Comparison of ENCODE assay signal across 2 cellular contexts in the genomic region with DNA sequence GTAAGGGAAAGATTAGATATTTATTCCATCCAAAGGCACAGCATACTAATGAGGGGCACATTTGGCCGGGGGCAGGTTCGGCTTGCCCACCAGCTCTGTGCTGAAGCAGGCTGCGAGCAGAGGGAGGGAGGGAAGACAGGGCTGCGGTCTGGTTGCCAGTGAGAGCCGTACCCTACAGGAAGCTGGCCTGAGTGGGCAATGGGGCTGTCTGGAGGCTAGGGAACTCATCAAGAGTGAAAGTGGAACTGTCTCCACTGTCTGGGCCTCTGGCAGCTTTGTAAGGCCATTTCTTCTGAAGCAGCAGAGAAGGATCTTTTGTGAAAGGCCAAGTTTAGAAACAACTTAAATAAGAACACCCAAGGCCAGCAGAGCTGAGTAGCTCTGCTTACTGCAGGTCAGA.
TF ChIP-seq lines count a peak whose summit lies in the region.

No MANE protein-coding gene starts in this region.

TF ChIP-seq in HepG2, 621 proteins besides CTCF, POLR2A, EP300 and RAD21:
- TF ChIP-seq KLF15 (CRISPR knock-in tag; IDR thresholded peaks at IDR 0.05; ENCODE audit: borderline replicate concordance) (no peak), JDP2 (CRISPR knock-in tag; IDR thresholded peaks at IDR 0.05; ENCODE audit: borderline replicate concordance) (no peak), SOX13 (IDR thresholded peaks at IDR 0.05) (no peak), SOX13 (CRISPR knock-in tag; conservative IDR thresholded peaks at IDR 0.05 in 1 of 2, IDR thresholded peaks at IDR 0.05 in 1 of 2) (no peak), MIER2 (CRISPR knock-in tag; IDR thresholded peaks at IDR 0.05) (no peak), SCMH1 (CRISPR knock-in tag; IDR thresholded peaks at IDR 0.05; ENCODE audit: borderline replicate concordance) (no peak), SMAD9 (CRISPR knock-in tag; IDR thresholded peaks at IDR 0.05) (no peak), ZNF451 (CRISPR knock-in tag; IDR thresholded peaks at IDR 0.05) (no peak), JUND (CRISPR knock-in tag; IDR thresholded peaks at IDR 0.05) (no peak), NFRKB (IDR thresholded peaks at IDR 0.05) (no peak)
- TF ChIP-seq, protein P1, sequence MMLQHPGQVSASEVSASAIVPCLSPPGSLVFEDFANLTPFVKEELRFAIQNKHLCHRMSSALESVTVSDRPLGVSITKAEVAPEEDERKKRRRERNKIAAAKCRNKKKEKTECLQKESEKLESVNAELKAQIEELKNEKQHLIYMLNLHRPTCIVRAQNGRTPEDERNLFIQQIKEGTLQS (CRISPR knock-in tag; IDR thresholded peaks at IDR 0.05): no peak
- TF ChIP-seq, protein P2, sequence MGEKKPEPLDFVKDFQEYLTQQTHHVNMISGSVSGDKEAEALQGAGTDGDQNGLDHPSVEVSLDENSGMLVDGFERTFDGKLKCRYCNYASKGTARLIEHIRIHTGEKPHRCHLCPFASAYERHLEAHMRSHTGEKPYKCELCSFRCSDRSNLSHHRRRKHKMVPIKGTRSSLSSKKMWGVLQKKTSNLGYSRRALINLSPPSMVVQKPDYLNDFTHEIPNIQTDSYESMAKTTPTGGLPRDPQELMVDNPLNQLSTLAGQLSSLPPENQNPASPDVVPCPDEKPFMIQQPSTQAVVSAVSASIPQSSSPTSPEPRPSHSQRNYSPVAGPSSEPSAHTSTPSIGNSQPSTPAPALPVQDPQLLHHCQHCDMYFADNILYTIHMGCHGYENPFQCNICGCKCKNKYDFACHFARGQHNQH (CRISPR knock-in tag; IDR thresholded peaks at IDR 0.05): no peak
- TF ChIP-seq, protein P3, sequence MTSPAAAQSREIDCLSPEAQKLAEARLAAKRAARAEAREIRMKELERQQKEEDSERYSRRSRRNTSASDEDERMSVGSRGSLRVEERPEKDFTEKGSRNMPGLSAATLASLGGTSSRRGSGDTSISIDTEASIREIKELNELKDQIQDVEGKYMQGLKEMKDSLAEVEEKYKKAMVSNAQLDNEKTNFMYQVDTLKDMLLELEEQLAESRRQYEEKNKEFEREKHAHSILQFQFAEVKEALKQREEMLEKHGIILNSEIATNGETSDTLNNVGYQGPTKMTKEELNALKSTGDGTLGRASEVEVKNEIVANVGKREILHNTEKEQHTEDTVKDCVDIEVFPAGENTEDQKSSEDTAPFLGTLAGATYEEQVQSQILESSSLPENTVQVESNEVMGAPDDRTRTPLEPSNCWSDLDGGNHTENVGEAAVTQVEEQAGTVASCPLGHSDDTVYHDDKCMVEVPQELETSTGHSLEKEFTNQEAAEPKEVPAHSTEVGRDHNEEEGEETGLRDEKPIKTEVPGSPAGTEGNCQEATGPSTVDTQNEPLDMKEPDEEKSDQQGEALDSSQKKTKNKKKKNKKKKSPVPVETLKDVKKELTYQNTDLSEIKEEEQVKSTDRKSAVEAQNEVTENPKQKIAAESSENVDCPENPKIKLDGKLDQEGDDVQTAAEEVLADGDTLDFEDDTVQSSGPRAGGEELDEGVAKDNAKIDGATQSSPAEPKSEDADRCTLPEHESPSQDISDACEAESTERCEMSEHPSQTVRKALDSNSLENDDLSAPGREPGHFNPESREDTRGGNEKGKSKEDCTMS (CRISPR knock-in tag; conservative IDR thresholded peaks at IDR 0.05): no peak

TF ChIP-seq in GM12878, 131 proteins besides CTCF, POLR2A, EP300 and RAD21:
- TF ChIP-seq, protein P4, sequence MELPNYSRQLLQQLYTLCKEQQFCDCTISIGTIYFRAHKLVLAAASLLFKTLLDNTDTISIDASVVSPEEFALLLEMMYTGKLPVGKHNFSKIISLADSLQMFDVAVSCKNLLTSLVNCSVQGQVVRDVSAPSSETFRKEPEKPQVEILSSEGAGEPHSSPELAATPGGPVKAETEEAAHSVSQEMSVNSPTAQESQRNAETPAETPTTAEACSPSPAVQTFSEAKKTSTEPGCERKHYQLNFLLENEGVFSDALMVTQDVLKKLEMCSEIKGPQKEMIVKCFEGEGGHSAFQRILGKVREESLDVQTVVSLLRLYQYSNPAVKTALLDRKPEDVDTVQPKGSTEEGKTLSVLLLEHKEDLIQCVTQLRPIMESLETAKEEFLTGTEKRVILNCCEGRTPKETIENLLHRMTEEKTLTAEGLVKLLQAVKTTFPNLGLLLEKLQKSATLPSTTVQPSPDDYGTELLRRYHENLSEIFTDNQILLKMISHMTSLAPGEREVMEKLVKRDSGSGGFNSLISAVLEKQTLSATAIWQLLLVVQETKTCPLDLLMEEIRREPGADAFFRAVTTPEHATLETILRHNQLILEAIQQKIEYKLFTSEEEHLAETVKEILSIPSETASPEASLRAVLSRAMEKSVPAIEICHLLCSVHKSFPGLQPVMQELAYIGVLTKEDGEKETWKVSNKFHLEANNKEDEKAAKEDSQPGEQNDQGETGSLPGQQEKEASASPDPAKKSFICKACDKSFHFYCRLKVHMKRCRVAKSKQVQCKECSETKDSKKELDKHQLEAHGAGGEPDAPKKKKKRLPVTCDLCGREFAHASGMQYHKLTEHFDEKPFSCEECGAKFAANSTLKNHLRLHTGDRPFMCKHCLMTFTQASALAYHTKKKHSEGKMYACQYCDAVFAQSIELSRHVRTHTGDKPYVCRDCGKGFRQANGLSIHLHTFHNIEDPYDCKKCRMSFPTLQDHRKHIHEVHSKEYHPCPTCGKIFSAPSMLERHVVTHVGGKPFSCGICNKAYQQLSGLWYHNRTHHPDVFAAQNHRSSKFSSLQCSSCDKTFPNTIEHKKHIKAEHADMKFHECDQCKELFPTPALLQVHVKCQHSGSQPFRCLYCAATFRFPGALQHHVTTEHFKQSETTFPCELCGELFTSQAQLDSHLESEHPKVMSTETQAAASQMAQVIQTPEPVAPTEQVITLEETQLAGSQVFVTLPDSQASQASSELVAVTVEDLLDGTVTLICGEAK (IDR thresholded peaks at IDR 0.05; ENCODE audit: borderline replicate concordance): no peak
- TF ChIP-seq GABPA (IDR thresholded peaks at IDR 0.05; ENCODE audit: low read depth) (no peak), RUNX3 (IDR thresholded peaks at IDR 0.05; ENCODE audit: low read length) (0 out of 2 replicates have a peak, but pooled peaks have one; percentile 18), HDGF (IDR thresholded peaks at IDR 0.05) (no peak), RAD51 (IDR thresholded peaks at IDR 0.05) (no peak)
- TF ChIP-seq, protein P5, sequence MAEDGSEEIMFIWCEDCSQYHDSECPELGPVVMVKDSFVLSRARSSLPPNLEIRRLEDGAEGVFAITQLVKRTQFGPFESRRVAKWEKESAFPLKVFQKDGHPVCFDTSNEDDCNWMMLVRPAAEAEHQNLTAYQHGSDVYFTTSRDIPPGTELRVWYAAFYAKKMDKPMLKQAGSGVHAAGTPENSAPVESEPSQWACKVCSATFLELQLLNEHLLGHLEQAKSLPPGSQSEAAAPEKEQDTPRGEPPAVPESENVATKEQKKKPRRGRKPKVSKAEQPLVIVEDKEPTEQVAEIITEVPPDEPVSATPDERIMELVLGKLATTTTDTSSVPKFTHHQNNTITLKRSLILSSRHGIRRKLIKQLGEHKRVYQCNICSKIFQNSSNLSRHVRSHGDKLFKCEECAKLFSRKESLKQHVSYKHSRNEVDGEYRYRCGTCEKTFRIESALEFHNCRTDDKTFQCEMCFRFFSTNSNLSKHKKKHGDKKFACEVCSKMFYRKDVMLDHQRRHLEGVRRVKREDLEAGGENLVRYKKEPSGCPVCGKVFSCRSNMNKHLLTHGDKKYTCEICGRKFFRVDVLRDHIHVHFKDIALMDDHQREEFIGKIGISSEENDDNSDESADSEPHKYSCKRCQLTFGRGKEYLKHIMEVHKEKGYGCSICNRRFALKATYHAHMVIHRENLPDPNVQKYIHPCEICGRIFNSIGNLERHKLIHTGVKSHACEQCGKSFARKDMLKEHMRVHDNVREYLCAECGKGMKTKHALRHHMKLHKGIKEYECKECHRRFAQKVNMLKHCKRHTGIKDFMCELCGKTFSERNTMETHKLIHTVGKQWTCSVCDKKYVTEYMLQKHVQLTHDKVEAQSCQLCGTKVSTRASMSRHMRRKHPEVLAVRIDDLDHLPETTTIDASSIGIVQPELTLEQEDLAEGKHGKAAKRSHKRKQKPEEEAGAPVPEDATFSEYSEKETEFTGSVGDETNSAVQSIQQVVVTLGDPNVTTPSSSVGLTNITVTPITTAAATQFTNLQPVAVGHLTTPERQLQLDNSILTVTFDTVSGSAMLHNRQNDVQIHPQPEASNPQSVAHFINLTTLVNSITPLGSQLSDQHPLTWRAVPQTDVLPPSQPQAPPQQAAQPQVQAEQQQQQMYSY (CRISPR knock-in tag; IDR thresholded peaks at IDR 0.05): no peak
